30 cellular contexts compared by ENCODE assay signal in the genomic region with DNA sequence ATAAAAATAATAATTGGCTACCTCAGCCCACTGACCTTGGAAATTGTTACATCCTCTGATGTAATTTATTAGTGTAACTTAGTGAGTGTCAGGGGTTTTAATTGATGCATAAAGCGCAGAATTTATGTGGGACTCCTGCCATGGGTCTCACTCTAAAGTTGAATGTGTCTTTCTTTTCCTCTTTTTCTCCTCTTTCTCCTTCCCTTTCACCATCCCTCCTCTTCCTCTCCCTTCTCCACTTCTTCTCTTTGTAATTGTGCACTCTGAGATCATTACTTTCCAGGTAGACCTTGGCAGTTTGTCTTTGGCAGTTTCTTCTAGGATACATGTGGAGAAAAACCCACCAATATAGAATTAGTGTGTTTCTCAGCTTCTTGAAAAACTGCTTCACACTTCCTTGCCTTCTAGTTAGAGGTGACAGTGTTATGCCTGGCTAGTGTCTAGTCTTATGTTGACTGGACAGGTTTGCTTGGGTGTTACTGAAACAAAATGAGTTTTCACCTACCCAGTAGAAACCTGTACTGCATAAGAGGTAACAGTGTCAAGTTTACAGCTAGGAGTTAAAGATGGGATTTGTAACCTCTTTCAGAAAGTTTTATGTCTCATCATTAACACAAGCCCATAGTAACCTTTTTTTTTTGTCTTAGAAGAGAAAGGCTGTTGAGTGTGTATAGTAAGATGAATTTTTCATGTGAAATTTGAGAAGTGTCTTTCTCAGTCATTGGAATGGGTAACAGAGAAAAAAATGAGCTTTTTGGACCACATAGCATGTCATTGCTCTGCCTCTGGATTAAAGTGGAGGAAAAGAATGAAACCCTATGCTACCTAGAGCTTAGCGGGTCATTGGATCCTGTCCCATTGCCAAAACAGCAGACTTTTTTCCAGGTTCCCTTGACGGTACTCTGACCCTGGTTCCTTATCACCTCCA. TPM values are rescaled to one million over a fixed set of nuclear protein-coding genes. Genes with fewer than 3 reads are reported as not detected.
A peak's percentile ranks its signal among the peaks of the same experiment; 100 is the strongest.
DNase-seq lines count a peak whose midpoint lies in the region; ATAC-seq and TF ChIP-seq lines count a peak whose summit lies in the region.
"Had no signal": no experiment of that assay in that cellular context is flagged by ENCODE, and none has a peak within 500 bp of the region (broad histone marks: within the 10 kb centered on the region; RNA-seq: fewer than 3 reads in every experiment).

No MANE protein-coding gene starts in this region.

- H3K4me3 ChIP-seq in DND-41 (ENCODE audit: low read depth in 1 of 2, low read length in 2 of 2): no peak overlapping the region
- no peak overlapping the region for H3K4me3 ChIP-seq in neural progenitor cell
- H3K4me3 ChIP-seq: adrenal gland, mucosa of descending colon, prostate gland, sigmoid colon had no signal

- DNase-seq in DND-41 (no peak), cerebellar cortex (ENCODE audit: low spot score) (peak; percentile 29), neural progenitor cell (ENCODE audit: low spot score) (no peak), activated gamma-delta T cell treated with Interleukin-2 at 50 U/mL for 16 hours (no peak)
- DNase-seq: activated CD4-positive, alpha-beta T cell treated with anti-CD3 and anti-CD28 coated beads for 1 hour; activated CD8-positive, alpha-beta T cell treated with anti-CD3 and anti-CD28 coated beads, Interleukin-2, amount 10 ng/mL, durations not matched to agents 7 days and 5 days; activated naive CD4-positive, alpha-beta T cell treated with Interleukin-2 at 50 U/mL for 16 hours; activated T-cell treated with anti-CD3 and anti-CD28 coated beads for 4 hours; adrenal gland; brain microvascular endothelial cell; CD4-positive, CD25-positive, alpha-beta regulatory T cell; effector CD8-positive, alpha-beta T cell; EL; foreskin keratinocyte; GOT3; mucosa of descending colon; NCI-H1105 treated with DMSO at 0.1 percent for 48 hours; NCI-H2081; NCI-H446 treated with DMSO at 0.1 percent for 48 hours; sigmoid colon; SK-N-SH; stimulated activated CD4-positive, alpha-beta T cell treated with anti-CD3 and anti-CD28 coated beads, Interleukin-4, amount 100 ng/mL, for 24 hours; T-helper 17 cell had no signal

- TF ChIP-seq CTCF in DND-41 (IDR thresholded peaks at IDR 0.05; ENCODE audit: borderline replicate concordance, extremely low read depth, low read length, poor library complexity, severe bottlenecking): no peak
- TF ChIP-seq CTCF in neural progenitor cell (IDR thresholded peaks at IDR 0.05): no peak

- H3K27ac Mint-ChIP-seq in neural progenitor cell: no peak overlapping the region
- H3K27ac Mint-ChIP-seq: activated CD8-positive, alpha-beta T cell treated with anti-CD3 and anti-CD28 coated beads, Interleukin-2, amount 10 ng/mL, durations not matched to agents 7 days and 5 days; CD4-positive, CD25-positive, alpha-beta regulatory T cell; IgD-negative memory B cell; stimulated activated memory B cell treated with anti-CD40 and anti-IgM and Interleukin-4, amounts not matched to agents 10 μg/mL and 1 μg/mL and 100 μg/mL, for 72 hours; T-helper 17 cell had no signal

- ATAC-seq in DND-41 (ENCODE audit: insufficient read depth, low read depth) (no peak), HG02885 (IDR thresholded peaks at IDR 0.05; ENCODE audit: poor library complexity, unreplicated experiment) (no peak), HG02852 (IDR thresholded peaks at IDR 0.05; ENCODE audit: unreplicated experiment) (no peak)
- ATAC-seq: activated CD8-positive, alpha-beta T cell treated with anti-CD3 and anti-CD28 coated beads, Interleukin-2, amount 10 ng/mL, durations not matched to agents 7 days and 5 days; foreskin keratinocyte; mucosa of descending colon; stimulated activated memory B cell treated with anti-CD40 and anti-IgM and Interleukin-4, amounts not matched to agents 10 μg/mL and 1 μg/mL and 100 μg/mL, for 72 hours; T-helper 17 cell had no signal

- H3K9ac ChIP-seq in DND-41 (ENCODE audit: low read depth, low read length): no peak overlapping the region
- H3K9ac ChIP-seq in neural progenitor cell: no peak overlapping the region
- H3K9ac ChIP-seq: SK-N-SH had no signal

- H3K36me3 ChIP-seq in DND-41 (ENCODE audit: insufficient read depth, low read length) (0 out of 2 replicates have a peak, but pooled peaks cover 3% of the 10 kb centered on the region), neural progenitor cell (no peaks in the 10 kb centered on the region)
- H3K36me3 ChIP-seq: adrenal gland, brain microvascular endothelial cell, prostate gland, sigmoid colon had no signal

- H3K27me3 Mint-ChIP-seq in neural progenitor cell (ENCODE audit: insufficient read depth, low read depth): peaks cover 2% of the 10 kb centered on the region

- no peaks in the 10 kb centered on the region for H3K36me3 Mint-ChIP-seq in neural progenitor cell
- H3K36me3 Mint-ChIP-seq: IgD-negative memory B cell; stimulated activated memory B cell treated with anti-CD40 and anti-IgM and Interleukin-4, amounts not matched to agents 10 μg/mL and 1 μg/mL and 100 μg/mL, for 72 hours had no signal

- H3K9me3 ChIP-seq in DND-41 (ENCODE audit: insufficient read depth, low read length, severe bottlenecking) (no peaks in the 10 kb centered on the region), neural progenitor cell (ENCODE audit: low read depth) (no peaks in the 10 kb centered on the region)
- H3K9me3 ChIP-seq: adrenal gland, mucosa of descending colon, prostate gland, sigmoid colon, SK-N-SH had no signal

- peaks cover 42% of the 10 kb centered on the region for H3F3A ChIP-seq in neural progenitor cell (ENCODE audit: low read depth)

- TF ChIP-seq RAD21 in Ishikawa (IDR thresholded peaks at IDR 0.05; ENCODE audit: low read depth): no peak

- H3K27ac ChIP-seq in DND-41 (ENCODE audit: low read length): peak overlapping the region; percentile 57
- H3K27ac ChIP-seq in neural progenitor cell: no peak overlapping the region
- H3K27ac ChIP-seq: adrenal gland, brain microvascular endothelial cell, foreskin keratinocyte, prostate gland, sigmoid colon had no signal

- H3K4me1 ChIP-seq in DND-41 (ENCODE audit: insufficient read depth, low read length) (peaks cover 76% of the 10 kb centered on the region), neural progenitor cell (peaks cover 74% of the 10 kb centered on the region)
- H3K4me1 ChIP-seq: adrenal gland, prostate gland had no signal

- H3K9me3 Mint-ChIP-seq in neural progenitor cell: no peaks in the 10 kb centered on the region
- H3K9me3 Mint-ChIP-seq: CD4-positive, CD25-positive, alpha-beta regulatory T cell; IgD-negative memory B cell; neural crest cell; stimulated activated memory B cell treated with anti-CD40 and anti-IgM and Interleukin-4, amounts not matched to agents 10 μg/mL and 1 μg/mL and 100 μg/mL, for 72 hours had no signal

- H3K79me2 ChIP-seq in DND-41 (ENCODE audit: insufficient read depth, low read length) (peaks cover 100% of the 10 kb centered on the region), neural progenitor cell (ENCODE audit: low read depth) (peaks cover 91% of the 10 kb centered on the region)

- no peak for TF ChIP-seq EP300 in Ishikawa (IDR thresholded peaks at IDR 0.05; ENCODE audit: borderline replicate concordance)

- H3K27me3 ChIP-seq in DND-41 (ENCODE audit: insufficient read depth, low read length, poor library complexity): no peaks in the 10 kb centered on the region
- H3K27me3 ChIP-seq in neural progenitor cell: no peaks in the 10 kb centered on the region
- H3K27me3 ChIP-seq: adrenal gland, brain microvascular endothelial cell, sigmoid colon had no signal

- H4K20me1 ChIP-seq in DND-41 (ENCODE audit: insufficient read depth, low read length) (peaks cover 71% of the 10 kb centered on the region), neural progenitor cell (ENCODE audit: low read depth) (peaks cover 84% of the 10 kb centered on the region)

- H3K4me1 Mint-ChIP-seq in neural progenitor cell: peaks cover 66% of the 10 kb centered on the region

- no peak overlapping the region for H2AFZ ChIP-seq in DND-41 (ENCODE audit: low read depth, low read length)
- no peak overlapping the region for H2AFZ ChIP-seq in neural progenitor cell (replicated peaks)

- H3K4me3 Mint-ChIP-seq in neural progenitor cell: no peak overlapping the region
- H3K4me3 Mint-ChIP-seq: activated CD8-positive, alpha-beta T cell treated with anti-CD3 and anti-CD28 coated beads, Interleukin-2, amount 10 ng/mL, durations not matched to agents 7 days and 5 days; CD4-positive, CD25-positive, alpha-beta regulatory T cell; neural crest cell; stimulated activated memory B cell treated with anti-CD40 and anti-IgM and Interleukin-4, amounts not matched to agents 10 μg/mL and 1 μg/mL and 100 μg/mL, for 72 hours; T-helper 17 cell had no signal

- H3K4me2 ChIP-seq in DND-41 (ENCODE audit: insufficient read depth, low read length): no peak overlapping the region
- peak overlapping the region; percentile 26 for H3K4me2 ChIP-seq in neural progenitor cell
- H3K4me2 ChIP-seq: SK-N-SH had no signal

TF ChIP-seq in Ishikawa, 13 proteins besides CTCF, POLR2A, EP300 and RAD21:
- TF ChIP-seq ZBTB7A (IDR thresholded peaks at IDR 0.05; ENCODE audit: low read depth) (no peak), FOXM1 (IDR thresholded peaks at IDR 0.05; ENCODE audit: borderline replicate concordance, low read depth) (no peak), NFIC (IDR thresholded peaks at IDR 0.05) (peak; percentile 19; the same call in 1 of the 2 replicates)
- TF ChIP-seq, protein P1, sequence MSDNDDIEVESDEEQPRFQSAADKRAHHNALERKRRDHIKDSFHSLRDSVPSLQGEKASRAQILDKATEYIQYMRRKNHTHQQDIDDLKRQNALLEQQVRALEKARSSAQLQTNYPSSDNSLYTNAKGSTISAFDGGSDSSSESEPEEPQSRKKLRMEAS (IDR thresholded peaks at IDR 0.05): no peak

RNA-seq across cellular contexts. Expression of a gene that starts 18.6 kb away (rescaled TPM):
- total RNA-seq in neural progenitor cell (ENCODE audit: low replicate concordance): 23.4 and 27.2 TPM in 2 replicates
- total RNA-seq: foreskin keratinocyte had no signal
